In genomic region chr12:47189753-47190152, GRCh38 we compare ENCODE assay signal across 15 cellular contexts.
A peak's percentile ranks its signal among the peaks of the same experiment; 100 is the strongest.
DNase-seq lines count a peak whose midpoint lies in the region; ATAC-seq and TF ChIP-seq lines count a peak whose summit lies in the region.
"Had no signal": no experiment of that assay in that cellular context is flagged by ENCODE, and none has a peak within 500 bp of the region (broad histone marks: within the 10 kb centered on the region; RNA-seq: fewer than 3 reads in every experiment).

No MANE protein-coding gene starts in this region.

- 82 to 100% methylated on average over 1 to 3 of the region's 3 CpGs for WGBS in endodermal cell (ENCODE audit: insufficient coverage in 1 of 2, insufficient read length in 1 of 2), 2 experiments
- 88% methylated on average over 3 of the region's 3 CpGs for WGBS in smooth muscle cell (ENCODE audit: low lambda C conversion rate)

- H4K20me1 ChIP-seq in smooth muscle cell (ENCODE audit: low read depth): no peaks in the 10 kb centered on the region

- H2AFZ ChIP-seq in smooth muscle cell (ENCODE audit: low read depth): no peak overlapping the region

- no peaks in the 10 kb centered on the region for H3F3A ChIP-seq in smooth muscle cell (ENCODE audit: low read depth)

- peaks cover 80% of the 10 kb centered on the region for H3K4me1 Mint-ChIP-seq in activated T-cell treated with anti-CD3 and anti-CD28 coated beads, Interleukin-2, amount 50 U/mL, for 24 hours (ENCODE audit: low read depth)
- H3K4me1 Mint-ChIP-seq in endodermal cell: peaks cover 45% of the 10 kb centered on the region

- peak overlapping the region; percentile 21 for H3K4me2 ChIP-seq in smooth muscle cell

- H3K27ac Mint-ChIP-seq in activated T-cell treated with anti-CD3 and anti-CD28 coated beads, Interleukin-2, amount 50 U/mL, for 24 hours: peak overlapping the region; percentile 42
- H3K27ac Mint-ChIP-seq in endodermal cell: no peak overlapping the region
- H3K27ac Mint-ChIP-seq: mesothelial cell of epicardium had no signal

- no peaks in the 10 kb centered on the region for H3K36me3 ChIP-seq in RWPE2 (ENCODE audit: low read depth)
- H3K36me3 ChIP-seq in endodermal cell (ENCODE audit: control insufficient read depth, insufficient read depth, low read length): no peaks in the 10 kb centered on the region
- no peaks in the 10 kb centered on the region for H3K36me3 ChIP-seq in smooth muscle cell (ENCODE audit: low read depth)

- no peak for DNase-seq in activated T-cell treated with anti-CD3 and anti-CD28 coated beads, Interleukin-2, amount 50 U/mL, for 24 hours
- DNase-seq in activated T-cell treated with anti-CD3 and anti-CD28 coated beads for 4 hours (no peak), RWPE2 (ENCODE audit: low spot score) (no peak), endodermal cell (peak; percentile 74), smooth muscle cell (lab: John Stamatoyannopoulos, UW; ENCODE audit: unreplicated experiment) (no peak)
- no peak for DNase-seq in activated CD4-positive, alpha-beta T cell treated with anti-CD3 and anti-CD28 coated beads for 4 hours
- DNase-seq: ACHN, DMS153, NCI-H1092, NCI-H524 treated with DMSO at 0.1 percent for 48 hours, posterior cingulate gyrus had no signal

- H3K27me3 ChIP-seq in RWPE2 (ENCODE audit: insufficient read depth, poor library complexity, severe bottlenecking): no peaks in the 10 kb centered on the region
- no peaks in the 10 kb centered on the region for H3K27me3 ChIP-seq in endodermal cell (ENCODE audit: control insufficient read depth, insufficient read depth, low read length, poor library complexity, severe bottlenecking)
- no peaks in the 10 kb centered on the region for H3K27me3 ChIP-seq in smooth muscle cell (ENCODE audit: low read depth)

- ATAC-seq in RWPE2 (ENCODE audit: low read depth) (no peak), GM18858 (IDR thresholded peaks at IDR 0.05; ENCODE audit: unreplicated experiment) (no peak), HG02588 (IDR thresholded peaks at IDR 0.05; ENCODE audit: unreplicated experiment) (no peak)

- no peak overlapping the region for H3K4me3 Mint-ChIP-seq in activated T-cell treated with anti-CD3 and anti-CD28 coated beads, Interleukin-2, amount 50 U/mL, for 24 hours
- no peak overlapping the region for H3K4me3 Mint-ChIP-seq in endodermal cell
- H3K4me3 Mint-ChIP-seq: dendritic cell treated with granulocyte-macrophage colony-stimulating factor and Interleukin-4, amounts not matched to agents 40 ng/mL and 50 ng/mL, for 4 days; mesothelial cell of epicardium had no signal

- H3K79me2 ChIP-seq in smooth muscle cell (ENCODE audit: low read depth): no peaks in the 10 kb centered on the region

- H3K27ac ChIP-seq in RWPE2 (ENCODE audit: poor library complexity, severe bottlenecking): peak overlapping the region; percentile 16
- no peak overlapping the region for H3K27ac ChIP-seq in endodermal cell (ENCODE audit: low read depth, low read length)
- no peak overlapping the region for H3K27ac ChIP-seq in smooth muscle cell (ENCODE audit: low read depth)

- H3K36me3 Mint-ChIP-seq in activated T-cell treated with anti-CD3 and anti-CD28 coated beads, Interleukin-2, amount 50 U/mL, for 24 hours (ENCODE audit: low read depth): peaks cover 38% of the 10 kb centered on the region
- no peaks in the 10 kb centered on the region for H3K36me3 Mint-ChIP-seq in endodermal cell (ENCODE audit: low read depth)
- H3K36me3 Mint-ChIP-seq: mesothelial cell of epicardium had no signal

- no peaks in the 10 kb centered on the region for H3K9me3 Mint-ChIP-seq in activated T-cell treated with anti-CD3 and anti-CD28 coated beads, Interleukin-2, amount 50 U/mL, for 24 hours
- H3K9me3 Mint-ChIP-seq in endodermal cell: no peaks in the 10 kb centered on the region
- H3K9me3 Mint-ChIP-seq: dendritic cell treated with granulocyte-macrophage colony-stimulating factor and Interleukin-4, amounts not matched to agents 40 ng/mL and 50 ng/mL, for 4 days; mesothelial cell of epicardium had no signal

- H3K27me3 Mint-ChIP-seq in activated T-cell treated with anti-CD3 and anti-CD28 coated beads, Interleukin-2, amount 50 U/mL, for 24 hours: no peaks in the 10 kb centered on the region
- no peaks in the 10 kb centered on the region for H3K27me3 Mint-ChIP-seq in endodermal cell (ENCODE audit: insufficient read depth)
- H3K27me3 Mint-ChIP-seq: dendritic cell treated with granulocyte-macrophage colony-stimulating factor and Interleukin-4, amounts not matched to agents 40 ng/mL and 50 ng/mL, for 4 days had no signal

- no peak overlapping the region for H3K4me3 ChIP-seq in RWPE2 (ENCODE audit: severe bottlenecking)
- no peak overlapping the region for H3K4me3 ChIP-seq in endodermal cell (ENCODE audit: low read length)
- no peak overlapping the region for H3K4me3 ChIP-seq in smooth muscle cell

- TF ChIP-seq CTCF in RWPE2 (IDR thresholded peaks at IDR 0.05; ENCODE audit: poor library complexity, severe bottlenecking): no peak
- TF ChIP-seq CTCF in endodermal cell (conservative IDR thresholded peaks at IDR 0.05): no peak
- TF ChIP-seq CTCF in smooth muscle cell (IDR thresholded peaks at IDR 0.05; ENCODE audit: borderline replicate concordance, insufficient read depth, poor library complexity, severe bottlenecking): no peak

- H3K9me3 ChIP-seq in RWPE2 (ENCODE audit: severe bottlenecking) (no peaks in the 10 kb centered on the region), endodermal cell (ENCODE audit: control insufficient read depth, low read length) (no peaks in the 10 kb centered on the region), smooth muscle cell (replicated peaks; ENCODE audit: low read depth) (no peaks in the 10 kb centered on the region)

- peaks cover 22% of the 10 kb centered on the region for H3K4me1 ChIP-seq in RWPE2 (ENCODE audit: insufficient read depth, poor library complexity, severe bottlenecking)
- H3K4me1 ChIP-seq in endodermal cell (ENCODE audit: control insufficient read depth, insufficient read depth, low read length): peaks cover 8% of the 10 kb centered on the region
- H3K4me1 ChIP-seq in smooth muscle cell (ENCODE audit: low read depth): peaks cover 11% of the 10 kb centered on the region

- no peak overlapping the region for H3K9ac ChIP-seq in endodermal cell (ENCODE audit: extremely low read depth, low read length, poor library complexity, severe bottlenecking)
- H3K9ac ChIP-seq in smooth muscle cell (ENCODE audit: low read depth): no peak overlapping the region
